ENCODE assay signal across 22 cellular contexts in the genomic region with DNA sequence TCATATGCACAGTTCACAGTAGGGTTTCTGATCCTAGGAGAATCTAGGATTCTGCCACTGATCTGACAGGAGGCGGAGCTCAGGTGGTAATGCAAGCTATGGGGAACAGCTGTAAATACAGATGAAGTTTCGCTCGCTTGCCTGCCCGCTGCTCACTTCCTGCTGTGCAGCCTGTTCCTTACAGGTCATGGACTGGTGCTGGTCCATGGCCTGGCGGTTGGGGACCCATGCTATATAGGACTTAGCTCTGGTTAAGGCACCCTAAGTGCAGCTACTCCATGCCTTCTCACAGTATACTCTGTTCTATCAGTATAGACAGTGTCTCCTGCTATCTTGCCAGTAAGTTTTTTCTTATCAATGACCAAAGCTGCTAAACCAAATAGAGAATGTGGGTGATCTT.
"Had no signal": no experiment of that assay in that cellular context is flagged by ENCODE, and none has a peak within 500 bp of the region (broad histone marks: within the 10 kb centered on the region; RNA-seq: fewer than 3 reads in every experiment).

No MANE protein-coding gene starts in this region.

- H3K9me3 ChIP-seq: colonic mucosa, esophagus muscularis mucosa, gastrocnemius medialis, left ventricle myocardium inferior, upper lobe of left lung had no signal

- H3K27ac Mint-ChIP-seq: effector memory CD8-positive, alpha-beta T cell; mesothelial cell of epicardium; T-helper 17 cell had no signal

- DNase-seq: activated CD4-positive, alpha-beta T cell treated with anti-CD3 and anti-CD28 coated beads for 4 hours; activated CD4-positive, alpha-beta T cell treated with anti-CD3 and anti-CD28 coated beads, Interleukin-2, amount 50 U/mL, for 48 hours; activated CD4-positive, CD25-positive, alpha-beta regulatory T cell; activated CD8-positive, alpha-beta memory T cell treated with anti-CD3 and anti-CD28 coated beads, Interleukin-2, amount 50 U/mL, for 48 hours; activated effector memory CD4-positive, alpha-beta T cell treated with anti-CD3 and anti-CD28 coated beads, Interleukin-2, amount 50 U/mL, for 16 hours; activated naive CD4-positive, alpha-beta T cell treated with anti-CD3 and anti-CD28 coated beads, Interleukin-2, amount 50 U/mL, for 16 hours; activated T-cell treated with anti-CD3 and anti-CD28 coated beads, Interleukin-2, amount 50 U/mL, for 48 hours; colonic mucosa; dorsolateral prefrontal cortex; effector memory CD8-positive, alpha-beta T cell; gastrocnemius medialis; head of caudate nucleus; hypothalamus; left ventricle myocardium inferior; right cardiac atrium; stimulated activated CD4-positive, alpha-beta T cell treated with anti-CD3 and anti-CD28 coated beads, Interleukin-12 subunit alpha, Interleukin-12 subunit beta, amount 100 ng/mL, for 4 hours; stimulated activated CD4-positive, alpha-beta T cell treated with anti-CD3 and anti-CD28 coated beads, Interleukin-4, amount 100 ng/mL, for 4 hours; stimulated activated naive CD8-positive, alpha-beta T cell treated with anti-CD3 and anti-CD28 coated beads, Interleukin-15, Interleukin-2, amounts not matched to agents 100 U/mL and 50 U/mL, for 24 hours; T-helper 17 cell; upper lobe of left lung had no signal

- H3K4me3 Mint-ChIP-seq: T-helper 17 cell had no signal

- ATAC-seq: effector memory CD8-positive, alpha-beta T cell; gastrocnemius medialis; right cardiac atrium; stimulated activated naive CD8-positive, alpha-beta T cell treated with anti-CD3 and anti-CD28 coated beads, Interleukin-15, Interleukin-2, amounts not matched to agents 100 U/mL and 50 U/mL, for 24 hours; T-helper 17 cell had no signal

- H3K27ac ChIP-seq: colonic mucosa, dorsolateral prefrontal cortex, esophagus muscularis mucosa, gastrocnemius medialis, left ventricle myocardium inferior, upper lobe of left lung had no signal

- H3K9me3 Mint-ChIP-seq: effector memory CD8-positive, alpha-beta T cell had no signal

- H3K27me3 ChIP-seq: colonic mucosa, dorsolateral prefrontal cortex, gastrocnemius medialis, upper lobe of left lung had no signal

- H3K4me3 ChIP-seq: colonic mucosa, esophagus muscularis mucosa, gastrocnemius medialis, left ventricle myocardium inferior, upper lobe of left lung had no signal

- H3K36me3 ChIP-seq: colonic mucosa had no signal
